8 cellular contexts compared by ENCODE assay signal in genomic region chr16:13997933-13998332, GRCh38.
A peak's percentile ranks its signal among the peaks of the same experiment; 100 is the strongest.
DNase-seq lines count a peak whose midpoint lies in the region; ATAC-seq and TF ChIP-seq lines count a peak whose summit lies in the region.

No MANE protein-coding gene starts in this region.

- H3K4me1 Mint-ChIP-seq in stimulated activated naive CD8-positive, alpha-beta T cell treated with anti-CD3 and anti-CD28 coated beads, Interleukin-15, Interleukin-2, amounts not matched to agents 100 ng/mL and 50 ng/mL, for 24 hours (ENCODE audit: low read depth) = peaks cover 8% of the 10 kb centered on the region
- peaks cover 14% of the 10 kb centered on the region for H3K4me1 Mint-ChIP-seq in stimulated activated naive CD8-positive, alpha-beta T cell treated with anti-CD3 and anti-CD28 coated beads, Interleukin-15, amount 100 ng/mL, for 72 hours
- peaks cover 35% of the 10 kb centered on the region for H3K4me1 Mint-ChIP-seq in nephron
- H3K4me1 Mint-ChIP-seq in WTC11 = peaks cover 29% of the 10 kb centered on the region

- peaks cover 20% of the 10 kb centered on the region for H3K27me3 Mint-ChIP-seq in stimulated activated naive CD8-positive, alpha-beta T cell treated with anti-CD3 and anti-CD28 coated beads, Interleukin-15, Interleukin-2, amounts not matched to agents 100 ng/mL and 50 ng/mL, for 24 hours
- H3K27me3 Mint-ChIP-seq in stimulated activated naive CD8-positive, alpha-beta T cell treated with anti-CD3 and anti-CD28 coated beads, Interleukin-15, amount 100 ng/mL, for 72 hours = peaks cover 29% of the 10 kb centered on the region
- H3K27me3 Mint-ChIP-seq in nephron (ENCODE audit: low read depth) = peaks cover 4% of the 10 kb centered on the region
- H3K27me3 Mint-ChIP-seq in WTC11 (ENCODE audit: low read depth) = peaks cover 3% of the 10 kb centered on the region; the same call in 1 of the 2 replicates

- POLR2A ChIA-PET in WTC11 (lab: Charles Lee) = interaction anchor here (1.2 kb wide), 1 partner anchor 9 kb away, joined by 5 read pairs; no protein-coding TSS in a partner anchor

- peak overlapping the region; percentile 15 for H3K27ac Mint-ChIP-seq in stimulated activated naive CD8-positive, alpha-beta T cell treated with anti-CD3 and anti-CD28 coated beads, Interleukin-15, Interleukin-2, amounts not matched to agents 100 ng/mL and 50 ng/mL, for 24 hours
- no peak overlapping the region for H3K27ac Mint-ChIP-seq in stimulated activated naive CD8-positive, alpha-beta T cell treated with anti-CD3 and anti-CD28 coated beads, Interleukin-15, amount 100 ng/mL, for 72 hours
- H3K27ac Mint-ChIP-seq in nephron (peak overlapping the region; percentile 42 to 61 (median 48)), WTC11 (no peak overlapping the region)

- H3K4me3 Mint-ChIP-seq in stimulated activated naive CD8-positive, alpha-beta T cell treated with anti-CD3 and anti-CD28 coated beads, Interleukin-15, Interleukin-2, amounts not matched to agents 100 ng/mL and 50 ng/mL, for 24 hours = no peak overlapping the region
- no peak overlapping the region for H3K4me3 Mint-ChIP-seq in stimulated activated naive CD8-positive, alpha-beta T cell treated with anti-CD3 and anti-CD28 coated beads, Interleukin-15, amount 100 ng/mL, for 72 hours
- H3K4me3 Mint-ChIP-seq in nephron = no peak overlapping the region
- no peak overlapping the region for H3K4me3 Mint-ChIP-seq in WTC11

- no peaks in the 10 kb centered on the region for H3K36me3 Mint-ChIP-seq in stimulated activated naive CD8-positive, alpha-beta T cell treated with anti-CD3 and anti-CD28 coated beads, Interleukin-15, Interleukin-2, amounts not matched to agents 100 ng/mL and 50 ng/mL, for 24 hours (ENCODE audit: low read depth)
- H3K36me3 Mint-ChIP-seq in nephron (ENCODE audit: low read depth) (no peaks in the 10 kb centered on the region), WTC11 (no peaks in the 10 kb centered on the region)

- H3K9me3 Mint-ChIP-seq in stimulated activated naive CD8-positive, alpha-beta T cell treated with anti-CD3 and anti-CD28 coated beads, Interleukin-15, Interleukin-2, amounts not matched to agents 100 ng/mL and 50 ng/mL, for 24 hours = no peaks in the 10 kb centered on the region
- H3K9me3 Mint-ChIP-seq in stimulated activated naive CD8-positive, alpha-beta T cell treated with anti-CD3 and anti-CD28 coated beads, Interleukin-15, amount 100 ng/mL, for 72 hours = no peaks in the 10 kb centered on the region
- H3K9me3 Mint-ChIP-seq in nephron (no peaks in the 10 kb centered on the region), WTC11 (no peaks in the 10 kb centered on the region)

- TF ChIP-seq CTCF in nephron (IDR thresholded peaks at IDR 0.05; ENCODE audit: unreplicated experiment in 3 of 3) (no peak), WTC11 (IDR thresholded peaks at IDR 0.05) (no peak)

- DNase-seq in stimulated activated naive CD8-positive, alpha-beta T cell treated with anti-CD3 and anti-CD28 coated beads, Interleukin-15, amount 100 ng/mL, for 72 hours = no peak
- DNase-seq in NOMO-1 treated with DMSO at 0.1 percent for 48 hours (lab: John Stamatoyannopoulos, UW; ENCODE audit: unreplicated experiment) (peak; percentile 51), WTC11 (ENCODE audit: low spot score) (no peak), NCI-H2227 treated with DMSO at 0.1 percent for 48 hours (lab: John Stamatoyannopoulos, UW) (no peak)
- no peak for DNase-seq in activated CD4-positive, alpha-beta T cell treated with anti-CD3 and anti-CD28 coated beads, Interleukin-2, amount 50 U/mL, for 48 hours

- CTCF ChIA-PET in WTC11 (lab: Charles Lee) = interaction anchor here (0.7 kb wide), 1 partner anchor 74 kb away, joined by 3 read pairs; no protein-coding TSS in a partner anchor

- ATAC-seq in stimulated activated naive CD8-positive, alpha-beta T cell treated with anti-CD3 and anti-CD28 coated beads, Interleukin-15, amount 100 ng/mL, for 72 hours = no peak
- ATAC-seq in HG02970 (IDR thresholded peaks at IDR 0.05; ENCODE audit: low FRiP score, unreplicated experiment) (peak; percentile 82), WTC11 (no peak)

TF ChIP-seq in WTC11, 78 proteins besides CTCF, POLR2A, EP300 and RAD21:
- TF ChIP-seq ETV6 (CRISPR knock-in tag; IDR thresholded peaks at IDR 0.05) (no peak), ATF1 (CRISPR knock-in tag; IDR thresholded peaks at IDR 0.05) (no peak), KAT7 (CRISPR knock-in tag; IDR thresholded peaks at IDR 0.05; ENCODE audit: borderline replicate concordance) (no peak), ZNF317 (CRISPR knock-in tag; IDR thresholded peaks at IDR 0.05; ENCODE audit: borderline replicate concordance, low read depth) (no peak), SMAD3 (CRISPR knock-in tag; IDR thresholded peaks at IDR 0.05; ENCODE audit: borderline replicate concordance) (no peak), CREM (CRISPR knock-in tag; IDR thresholded peaks at IDR 0.05) (no peak), TCF7 (CRISPR knock-in tag; IDR thresholded peaks at IDR 0.05; ENCODE audit: low read depth) (no peak), ZBTB21 (CRISPR knock-in tag; IDR thresholded peaks at IDR 0.05; ENCODE audit: borderline replicate concordance) (no peak), PRRX2 (CRISPR knock-in tag; IDR thresholded peaks at IDR 0.05) (no peak), EMX1 (CRISPR knock-in tag; IDR thresholded peaks at IDR 0.05) (no peak), TP53 (CRISPR knock-in tag; IDR thresholded peaks at IDR 0.05) (no peak), HMGA2 (CRISPR knock-in tag; IDR thresholded peaks at IDR 0.05) (no peak), GABPB1 (CRISPR knock-in tag; IDR thresholded peaks at IDR 0.05) (no peak), ZMAT4 (CRISPR knock-in tag; IDR thresholded peaks at IDR 0.05) (no peak), CREB1 (CRISPR knock-in tag; IDR thresholded peaks at IDR 0.05) (no peak), FOXJ3 (CRISPR knock-in tag; IDR thresholded peaks at IDR 0.05; ENCODE audit: borderline replicate concordance) (no peak), MLX (CRISPR knock-in tag; IDR thresholded peaks at IDR 0.05) (no peak), GRHL2 (CRISPR knock-in tag; IDR thresholded peaks at IDR 0.05; ENCODE audit: insufficient replicate concordance, severe bottlenecking) (no peak)
- TF ChIP-seq, protein P1, sequence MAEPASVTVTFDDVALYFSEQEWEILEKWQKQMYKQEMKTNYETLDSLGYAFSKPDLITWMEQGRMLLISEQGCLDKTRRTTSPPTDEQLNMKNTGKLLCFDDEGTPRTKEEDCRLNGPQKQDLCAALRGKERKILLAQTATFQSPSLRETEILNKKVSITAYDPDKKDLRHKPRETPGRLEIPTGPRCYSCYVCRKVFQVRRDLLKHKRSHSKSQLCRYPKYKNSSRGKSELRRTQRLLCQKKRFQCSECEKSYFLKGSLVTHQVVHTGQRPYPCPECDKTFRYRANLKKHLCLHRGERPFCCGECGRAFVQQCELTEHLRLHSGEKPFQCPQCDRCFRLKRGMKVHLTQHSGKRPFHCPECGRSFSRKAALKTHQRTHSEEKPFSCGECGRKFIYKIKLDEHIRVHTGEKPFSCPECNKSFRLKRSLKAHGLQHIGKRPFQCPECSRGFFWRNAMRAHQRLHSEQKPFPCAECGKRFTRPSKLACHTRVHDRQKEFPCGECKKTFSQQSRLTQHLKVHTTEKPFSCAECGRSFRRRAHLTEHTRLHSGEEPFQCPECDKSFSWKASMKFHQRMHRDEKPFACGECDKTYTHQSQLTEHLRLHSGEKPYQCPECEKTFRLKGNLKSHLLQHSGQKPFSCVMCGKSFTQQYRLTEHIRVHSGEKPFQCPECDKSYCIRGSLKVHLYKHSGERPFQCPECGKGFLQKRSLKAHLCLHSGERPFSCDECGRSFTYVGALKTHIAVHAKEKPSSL (CRISPR knock-in tag; conservative IDR thresholded peaks at IDR 0.05) = no peak
- TF ChIP-seq, protein P2, sequence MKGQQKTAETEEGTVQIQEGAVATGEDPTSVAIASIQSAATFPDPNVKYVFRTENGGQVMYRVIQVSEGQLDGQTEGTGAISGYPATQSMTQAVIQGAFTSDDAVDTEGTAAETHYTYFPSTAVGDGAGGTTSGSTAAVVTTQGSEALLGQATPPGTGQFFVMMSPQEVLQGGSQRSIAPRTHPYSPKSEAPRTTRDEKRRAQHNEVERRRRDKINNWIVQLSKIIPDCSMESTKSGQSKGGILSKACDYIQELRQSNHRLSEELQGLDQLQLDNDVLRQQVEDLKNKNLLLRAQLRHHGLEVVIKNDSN (CRISPR knock-in tag; IDR thresholded peaks at IDR 0.05) = no peak

Comparison
In these comparisons a context has a peak if more than half of its experiments do, and no peak if none do; other contexts are left out.
1. H3K27ac Mint-ChIP-seq: peak in stimulated activated naive CD8-positive, alpha-beta T cell treated with anti-CD3 and anti-CD28 coated beads, Interleukin-15, Interleukin-2, amounts not matched to agents 100 ng/mL and 50 ng/mL, for 24 hours (single experiment) and nephron (3 of 3); none in stimulated activated naive CD8-positive, alpha-beta T cell treated with anti-CD3 and anti-CD28 coated beads, Interleukin-15, amount 100 ng/mL, for 72 hours (0 of 2) and WTC11 (single experiment).